In genomic region chr1:14294006-14294405, GRCh38 we compare ENCODE assay signal across 23 cellular contexts.
DNase-seq lines count a peak whose midpoint lies in the region; ATAC-seq, FAIRE-seq and TF ChIP-seq lines count a peak whose summit lies in the region.
"Had no signal": no experiment of that assay in that cellular context is flagged by ENCODE, and none has a peak within 500 bp of the region (broad histone marks: within the 10 kb centered on the region; RNA-seq: fewer than 3 reads in every experiment).

No MANE protein-coding gene starts in this region.

- no peak overlapping the region for H2BK120ac ChIP-seq in H1 (replicated peaks; ENCODE audit: low read depth, low read length)

- ATAC-seq in DND-41 (ENCODE audit: insufficient read depth, low read depth), result no peak
- ATAC-seq: A549; CD8-positive, alpha-beta T cell; GM12878 had no signal

- H3K9me2 ChIP-seq in Karpas-422 (replicated peaks; ENCODE audit: insufficient read depth, low read length), result no peaks in the 10 kb centered on the region

- CTCF ChIA-PET in H1 (lab: Charles Lee; ENCODE audit: partially characterized antibody), result interaction anchor here (0.6 to 1.0 kb wide), 2 partner anchors 10 to 175 kb away, joined by 3 to 5 read pairs; no protein-coding TSS in a partner anchor

- H3K23me2 ChIP-seq in H1 (ENCODE audit: low read depth, low read length), result no peaks in the 10 kb centered on the region

- H3K4me3 Mint-ChIP-seq in nephron progenitor cell, result no peak overlapping the region
- H3K4me3 Mint-ChIP-seq: B cell; CD4-positive, alpha-beta T cell; CD8-positive, alpha-beta T cell had no signal

- POLR2A ChIA-PET in H1 (lab: Charles Lee; ENCODE audit: partially characterized antibody), result no interaction called here

- peaks cover 19% of the 10 kb centered on the region for H3K36me3 Mint-ChIP-seq in nephron progenitor cell (ENCODE audit: low read depth)
- H3K36me3 Mint-ChIP-seq: CD8-positive, alpha-beta T cell had no signal

- no peak for FAIRE-seq in H1 (lab: Jason Lieb, UNC)
- FAIRE-seq: A549, D721Med, GM12878, GM12892, GM18507 had no signal

- H3K4me2 ChIP-seq in DND-41 (ENCODE audit: insufficient read depth, low read length), result no peak overlapping the region
- H3K4me2 ChIP-seq in Karpas-422 (ENCODE audit: low read depth, low read length, poor library complexity, severe bottlenecking), result peak overlapping the region; percentile 49
- no peak overlapping the region for H3K4me2 ChIP-seq in H1 (ENCODE audit: insufficient read depth in 1 of 2, low read depth in 2 of 2, low read length in 2 of 2)
- H3K4me2 ChIP-seq: A549; BLaER1 treated with 17β-estradiol and CSF1 and Interleukin-3, amounts not matched to agents 10 nM and 100 nM had no signal

- H3K4me3 ChIP-seq in DND-41 (ENCODE audit: low read depth in 1 of 2, low read length in 2 of 2) (no peak overlapping the region), Karpas-422 (ENCODE audit: low read length) (0 out of 2 replicates have a peak overlapping the region, but pooled peaks have one; percentile 6), H1 (ENCODE audit: extremely low read depth in 1 of 4, insufficient read depth in 2 of 4, low read depth in 3 of 4, low read length in 4 of 4) (no peak overlapping the region)
- H3K4me3 ChIP-seq: A549; BLaER1 treated with 17β-estradiol and CSF1 and Interleukin-3, amounts not matched to agents 10 nM and 100 nM; GM12878 had no signal

- no peak overlapping the region for H3K27ac Mint-ChIP-seq in nephron progenitor cell
- H3K27ac Mint-ChIP-seq: B cell; CD4-positive, alpha-beta T cell; CD8-positive, alpha-beta T cell had no signal

- no peak overlapping the region for H2BK20ac ChIP-seq in H1 (ENCODE audit: low read length)

- no peak overlapping the region for H2AK5ac ChIP-seq in H1 (ENCODE audit: low read depth, low read length)

- peaks cover 3% of the 10 kb centered on the region for H3K27me3 Mint-ChIP-seq in nephron progenitor cell (ENCODE audit: low read depth, poor library complexity)

- no peak for TF ChIP-seq RAD21 in H1 (IDR thresholded peaks at IDR 0.05 in 1 of 2, conservative IDR thresholded peaks at IDR 0.05 in 1 of 2; ENCODE audit: low read depth in 2 of 2, low read length in 2 of 2)

- H3K56ac ChIP-seq in H1 (replicated peaks; ENCODE audit: insufficient read length, low read depth, low read length), result no peak overlapping the region

- H3K27me3 ChIP-seq in DND-41 (ENCODE audit: insufficient read depth, low read length, poor library complexity), result no peaks in the 10 kb centered on the region
- H3K27me3 ChIP-seq in Karpas-422 (ENCODE audit: low read length), result 0 out of 2 replicates have a peak, but pooled peaks cover 2% of the 10 kb centered on the region
- no peaks in the 10 kb centered on the region for H3K27me3 ChIP-seq in H1 (replicated peaks in 1 of 4; ENCODE audit: control insufficient read depth in 3 of 4, extremely low read depth in 1 of 4, insufficient read depth in 3 of 4, low read length in 3 of 4)
- H3K27me3 ChIP-seq: BLaER1 treated with 17β-estradiol and CSF1 and Interleukin-3, amounts not matched to agents 10 nM and 100 nM had no signal

- DNase-seq in DND-41 (no peak), Karpas-422 (peak; percentile 71), H1 (ENCODE audit: low read depth in 1 of 2, low spot score in 2 of 2) (no peak), LoVo (ENCODE audit: low spot score) (no peak), NCI-H510A treated with DMSO at 0.1 percent for 48 hours (lab: John Stamatoyannopoulos, UW) (no peak), nephron progenitor cell (no peak)
- DNase-seq: AML-193; Caco-2; Calu3; CD4-positive, alpha-beta T cell; CD8-positive, alpha-beta T cell; DMS79 treated with DMSO at 0.1 percent for 48 hours; EL; GDM1 had no signal

- no peak for TF ChIP-seq EP300 in H1 (IDR thresholded peaks at IDR 0.05; ENCODE audit: borderline replicate concordance in 1 of 2, low read depth in 2 of 2, low read length in 2 of 2)

- WGBS in H1 (ENCODE audit: extremely low coverage in 1 of 2, insufficient coverage in 1 of 2, insufficient read length in 1 of 2, insufficient replicate concordance in 2 of 2, low coverage in 1 of 2, low lambda C conversion rate in 2 of 2, missing lambda C conversion rate in 1 of 2), 2 experiments, result 97% methylated on average over 5 of the region's 5 CpGs; no CpG with 5 or more reads in 1 of the 2 experiments

- no peak for TF ChIP-seq POLR2A in H1 (IDR thresholded peaks at IDR 0.05; ENCODE audit: control extremely low read depth in 1 of 2, low read depth in 2 of 2, low read length in 2 of 2)

- H3K23ac ChIP-seq in H1 (ENCODE audit: insufficient read length), result no peak overlapping the region

- no peaks in the 10 kb centered on the region for H4K20me1 ChIP-seq in DND-41 (ENCODE audit: insufficient read depth, low read length)
- no peaks in the 10 kb centered on the region for H4K20me1 ChIP-seq in Karpas-422 (ENCODE audit: insufficient read depth, low read depth, low read length)
- no peaks in the 10 kb centered on the region for H4K20me1 ChIP-seq in H1 (replicated peaks in 1 of 2; ENCODE audit: control insufficient read depth in 1 of 2, insufficient read depth in 2 of 2, low read length in 2 of 2)
- H4K20me1 ChIP-seq: BLaER1 treated with 17β-estradiol and CSF1 and Interleukin-3, amounts not matched to agents 10 nM and 100 nM had no signal

- peaks cover 34% of the 10 kb centered on the region for H3K9me3 Mint-ChIP-seq in nephron progenitor cell
- H3K9me3 Mint-ChIP-seq: CD4-positive, alpha-beta T cell; CD8-positive, alpha-beta T cell had no signal

- H3K18ac ChIP-seq in H1 (ENCODE audit: extremely low read depth, low read length), result no peak overlapping the region

- H2BK15ac ChIP-seq in H1 (ENCODE audit: low read length), result peak overlapping the region; percentile 93; the same call in 1 of the 2 replicates

- no peak overlapping the region for H2BK5ac ChIP-seq in H1 (ENCODE audit: low read depth, low read length)

- H4K8ac ChIP-seq in H1 (ENCODE audit: extremely low read depth, insufficient read depth, low read length), result no peak overlapping the region

- H4K91ac ChIP-seq in H1 (replicated peaks; ENCODE audit: insufficient read length, low read length), result no peak overlapping the region

- H3K27ac ChIP-seq in DND-41 (ENCODE audit: low read length), result peak overlapping the region; percentile 90
- no peak overlapping the region for H3K27ac ChIP-seq in Karpas-422 (ENCODE audit: low read length)
- H3K27ac ChIP-seq in H1 (ENCODE audit: low read depth, low read length), result no peak overlapping the region
- H3K27ac ChIP-seq: 22Rv1; A549; BLaER1 treated with 17β-estradiol and CSF1 and Interleukin-3, amounts not matched to agents 10 nM and 100 nM; C4-2B had no signal

- H3K4ac ChIP-seq in H1 (replicated peaks; ENCODE audit: insufficient read length, low read depth, low read length), result no peak overlapping the region

- H3K79me1 ChIP-seq in H1 (ENCODE audit: low read depth, low read length), result no peaks in the 10 kb centered on the region

- H2BK12ac ChIP-seq in H1 (ENCODE audit: low read depth, low read length), result no peak overlapping the region

- peaks cover 12% of the 10 kb centered on the region for H3K4me1 Mint-ChIP-seq in nephron progenitor cell
- H3K4me1 Mint-ChIP-seq: B cell had no signal

- H3K4me1 ChIP-seq in DND-41 (ENCODE audit: insufficient read depth, low read length) (peaks cover 54% of the 10 kb centered on the region), Karpas-422 (ENCODE audit: low read length) (peaks cover 10% of the 10 kb centered on the region), H1 (replicated peaks in 1 of 4; ENCODE audit: control insufficient read depth in 3 of 4, insufficient read depth in 4 of 4, low read length in 3 of 4) (peaks cover 2 to 13% (median 5%) of the 10 kb centered on the region in 4 experiments; a peak in 3 of 7 replicates)
- H3K4me1 ChIP-seq: A549, Caco-2 had no signal

- no peak overlapping the region for H3K14ac ChIP-seq in H1 (ENCODE audit: insufficient read length)

- H2AFZ ChIP-seq in DND-41 (ENCODE audit: low read depth, low read length) (no peak overlapping the region), Karpas-422 (ENCODE audit: low read length) (no peak overlapping the region), H1 (ENCODE audit: low read length) (no peak overlapping the region)

- no peak overlapping the region for H4K5ac ChIP-seq in H1 (ENCODE audit: insufficient read length, low read depth, low read length)

- no peaks in the 10 kb centered on the region for H3K9me3 ChIP-seq in DND-41 (ENCODE audit: insufficient read depth, low read length, severe bottlenecking)
- no peaks in the 10 kb centered on the region for H3K9me3 ChIP-seq in Karpas-422 (ENCODE audit: low read length)
- peaks cover 0 to 9% of the 10 kb centered on the region in 2 experiments; a peak in 2 of 4 replicates for H3K9me3 ChIP-seq in H1 (ENCODE audit: insufficient read depth in 2 of 2, low read depth in 1 of 2, low read length in 1 of 2)
- H3K9me3 ChIP-seq: A549; BLaER1 treated with 17β-estradiol and CSF1 and Interleukin-3, amounts not matched to agents 10 nM and 100 nM; Caco-2 had no signal

- H3K36me3 ChIP-seq in DND-41 (ENCODE audit: insufficient read depth, low read length) (no peaks in the 10 kb centered on the region), Karpas-422 (ENCODE audit: insufficient read depth, low read length) (no peaks in the 10 kb centered on the region), H1 (ENCODE audit: control insufficient read depth in 2 of 4, insufficient read depth in 4 of 4, low read length in 3 of 4) (no peaks in the 10 kb centered on the region)
- H3K36me3 ChIP-seq: BLaER1 treated with 17β-estradiol and CSF1 and Interleukin-3, amounts not matched to agents 10 nM and 100 nM had no signal

- H3K79me2 ChIP-seq in DND-41 (ENCODE audit: insufficient read depth, low read length) (no peaks in the 10 kb centered on the region), Karpas-422 (ENCODE audit: low read length) (no peaks in the 10 kb centered on the region), H1 (ENCODE audit: control insufficient read depth in 1 of 2, insufficient read depth in 2 of 2, low read length in 2 of 2) (no peaks in the 10 kb centered on the region)

- no peak for TF ChIP-seq CTCF in DND-41 (IDR thresholded peaks at IDR 0.05; ENCODE audit: borderline replicate concordance, extremely low read depth, low read length, poor library complexity, severe bottlenecking)
- TF ChIP-seq CTCF in H1 (IDR thresholded peaks at IDR 0.05; ENCODE audit: control extremely low read depth in 1 of 3, insufficient read depth in 1 of 3, low read depth in 1 of 3, low read length in 3 of 3), result no peak
- no peak for TF ChIP-seq CTCF in nephron progenitor cell (IDR thresholded peaks at IDR 0.05)

- no peak overlapping the region for H3K9ac ChIP-seq in DND-41 (ENCODE audit: low read depth, low read length)
- no peak overlapping the region for H3K9ac ChIP-seq in Karpas-422 (ENCODE audit: low read length)
- no peak overlapping the region for H3K9ac ChIP-seq in H1 (replicated peaks in 1 of 4; ENCODE audit: extremely low read depth in 1 of 4, low read depth in 3 of 4, low read length in 3 of 4)
- H3K9ac ChIP-seq: BLaER1 treated with 17β-estradiol and CSF1 and Interleukin-3, amounts not matched to agents 10 nM and 100 nM had no signal

TF ChIP-seq in H1, 55 proteins besides CTCF, POLR2A, EP300 and RAD21 (continues in another document):
- TF ChIP-seq SP1 (IDR thresholded peaks at IDR 0.05; ENCODE audit: low read depth, low read length), result no peak
